Comparison of ENCODE assay signal across 8 cellular contexts in genomic region chr20:49811825-49812462, GRCh38. TPM values are rescaled to one million over a fixed set of nuclear protein-coding genes. Genes with fewer than 3 reads are reported as not detected.
DNase-seq lines count a peak whose midpoint lies in the region; ATAC-seq and TF ChIP-seq lines count a peak whose summit lies in the region.

No MANE protein-coding gene starts in this region.

- H3K36me3 Mint-ChIP-seq in activated CD8-positive, alpha-beta T cell treated with anti-CD3 and anti-CD28 coated beads, Interleukin-2, amount 10 ng/mL, durations not matched to agents 7 days and 5 days (ENCODE audit: low read depth), result peaks cover 32% of the 10 kb centered on the region

- H3K9me3 ChIP-seq in BLaER1, result no peaks in the 10 kb centered on the region
- no peaks in the 10 kb centered on the region for H3K9me3 ChIP-seq in right atrium auricular region

- POLR2A ChIA-PET in activated CD8-positive, alpha-beta T cell treated with anti-CD3 and anti-CD28 coated beads, Interleukin-2, amount 10 ng/mL, durations not matched to agents 7 days and 5 days (lab: Charles Lee), result interaction anchor here (0.7 to 2.3 kb wide), 7 partner anchors 9 to 142 kb away, joined by 3 to 17 read pairs (median 4); no protein-coding TSS in a partner anchor

- peak overlapping the region; percentile 77 for H3K27ac ChIP-seq in BLaER1
- peak overlapping the region; percentile 91 to 98 for H3K27ac ChIP-seq in right atrium auricular region

- H3K27me3 ChIP-seq in BLaER1 (no peaks in the 10 kb centered on the region), right atrium auricular region (no peaks in the 10 kb centered on the region)

- CTCF ChIA-PET in activated CD8-positive, alpha-beta T cell treated with anti-CD3 and anti-CD28 coated beads, Interleukin-2, amount 10 ng/mL, durations not matched to agents 7 days and 5 days (lab: Charles Lee), result interaction anchor here (1.3 to 2.4 kb wide), 3 partner anchors 10 to 270 kb away, joined by 3 to 8 read pairs (median 6); no protein-coding TSS in a partner anchor

- peak overlapping the region; percentile 92 for H3K27ac Mint-ChIP-seq in activated CD8-positive, alpha-beta T cell treated with anti-CD3 and anti-CD28 coated beads, Interleukin-2, amount 10 ng/mL, durations not matched to agents 7 days and 5 days

- H3K4me2 ChIP-seq in BLaER1, result peak overlapping the region; percentile 91

- no peaks in the 10 kb centered on the region for H3K9me3 Mint-ChIP-seq in activated CD8-positive, alpha-beta T cell treated with anti-CD3 and anti-CD28 coated beads, Interleukin-2, amount 10 ng/mL, durations not matched to agents 7 days and 5 days (ENCODE audit: insufficient read depth)

- ATAC-seq in HG02981 (IDR thresholded peaks at IDR 0.05; ENCODE audit: unreplicated experiment), result peak; percentile 2
- ATAC-seq in activated CD8-positive, alpha-beta T cell treated with anti-CD3 and anti-CD28 coated beads, Interleukin-2, amount 10 ng/mL, durations not matched to agents 7 days and 5 days, result peak; percentile 9
- no peak for ATAC-seq in HG03159 (IDR thresholded peaks at IDR 0.05; ENCODE audit: unreplicated experiment)

- no peaks in the 10 kb centered on the region for H4K20me1 ChIP-seq in BLaER1

- TF ChIP-seq CTCF in right atrium auricular region (IDR thresholded peaks at IDR 0.05), result no peak

- H3K9ac ChIP-seq in BLaER1, result peak overlapping the region; percentile 87

- H3K27me3 Mint-ChIP-seq in activated CD8-positive, alpha-beta T cell treated with anti-CD3 and anti-CD28 coated beads, Interleukin-2, amount 10 ng/mL, durations not matched to agents 7 days and 5 days (ENCODE audit: low read depth), result no peaks in the 10 kb centered on the region

- H3K36me3 ChIP-seq in BLaER1 (peaks cover 24% of the 10 kb centered on the region), right atrium auricular region (peaks cover 8% of the 10 kb centered on the region)

- H3K4me1 ChIP-seq in BLaER1 (peaks cover 24% of the 10 kb centered on the region), right atrium auricular region (peaks cover 0 to 17% of the 10 kb centered on the region in 2 donors)

- peak overlapping the region; percentile 97 for H3K4me3 Mint-ChIP-seq in activated CD8-positive, alpha-beta T cell treated with anti-CD3 and anti-CD28 coated beads, Interleukin-2, amount 10 ng/mL, durations not matched to agents 7 days and 5 days

- peak overlapping the region; percentile 87 for H3K4me3 ChIP-seq in BLaER1
- peak overlapping the region; percentile 78 to 84 for H3K4me3 ChIP-seq in right atrium auricular region
- peak overlapping the region; percentile 77 for H3K4me3 ChIP-seq in skeletal muscle cell (ENCODE audit: low read depth, low read length)

- peaks cover 32% of the 10 kb centered on the region for H3K4me1 Mint-ChIP-seq in activated CD8-positive, alpha-beta T cell treated with anti-CD3 and anti-CD28 coated beads, Interleukin-2, amount 10 ng/mL, durations not matched to agents 7 days and 5 days (ENCODE audit: low read depth)

- DNase-seq in activated CD8-positive, alpha-beta T cell treated with anti-CD3 and anti-CD28 coated beads, Interleukin-2, amount 10 ng/mL, durations not matched to agents 7 days and 5 days, result no peak
- no peak for DNase-seq in right atrium auricular region (ENCODE audit: low spot score)
- no peak for DNase-seq in skeletal muscle cell (ENCODE audit: low read depth)
- no peak for DNase-seq in NK-92 (lab: John Stamatoyannopoulos, UW; ENCODE audit: unreplicated experiment)
- no peak for DNase-seq in germinal center (ENCODE audit: low spot score)

RNA-seq across cellular contexts. Expression of gene SLC9A8, which starts 0.7 kb away (rescaled TPM):
- total RNA-seq in activated CD8-positive, alpha-beta T cell treated with anti-CD3 and anti-CD28 coated beads, Interleukin-2, amount 10 ng/mL, durations not matched to agents 7 days and 5 days, result 10 to 100 TPM; 19.4 to 20.5 TPM
- total RNA-seq in right atrium auricular region, result 1 to 10 TPM; 5.8 to 6.3 TPM
